8 cellular contexts compared by ENCODE assay signal in genomic region chr1:225998560-225999226, GRCh38. TPM values are rescaled to one million over a fixed set of nuclear protein-coding genes. Genes with fewer than 3 reads are reported as not detected.
A peak's percentile ranks its signal among the peaks of the same experiment; 100 is the strongest.
DNase-seq lines count a peak whose midpoint lies in the region; ATAC-seq, FAIRE-seq and TF ChIP-seq lines count a peak whose summit lies in the region.

No MANE protein-coding gene starts in this region.

- peak overlapping the region; percentile 93 for H3K4me3 ChIP-seq in HUES48 (ENCODE audit: low read depth, low read length)
- peak overlapping the region; percentile 94 for H3K4me3 ChIP-seq in astrocyte of the cerebellum (ENCODE audit: low read depth, low read length)
- H3K4me3 ChIP-seq in keratinocyte (ENCODE audit: control insufficient read depth in 2 of 3, extremely low read depth in 1 of 3, insufficient read depth in 2 of 3, low read depth in 1 of 3, low read length in 3 of 3), result peak overlapping the region; percentile 85 to 98 (median 94)

- H3K4me1 ChIP-seq in HUES48 (ENCODE audit: control insufficient read depth, insufficient read depth, low read length), result peaks cover 31% of the 10 kb centered on the region
- H3K4me1 ChIP-seq in keratinocyte (ENCODE audit: control insufficient read depth, extremely low read depth, insufficient read depth, low read length), result peaks cover 27% of the 10 kb centered on the region

- H3K27me3 ChIP-seq in HUES48 (ENCODE audit: control insufficient read depth, insufficient read depth, low read length) (no peaks in the 10 kb centered on the region), keratinocyte (ENCODE audit: control insufficient read depth, extremely low read depth, insufficient read depth, low read length) (no peaks in the 10 kb centered on the region)

- H3K36me3 ChIP-seq in HUES48 (ENCODE audit: control insufficient read depth, insufficient read depth, low read length) (peaks cover 27% of the 10 kb centered on the region), keratinocyte (ENCODE audit: control insufficient read depth in 2 of 2, extremely low read depth in 1 of 2, insufficient read depth in 2 of 2, low read length in 2 of 2) (peaks cover 2 to 17% of the 10 kb centered on the region in 2 experiments)

- TF ChIP-seq CTCF in astrocyte of the cerebellum (IDR thresholded peaks at IDR 0.05; ENCODE audit: low read depth, low read length, missing control alignments), result no peak
- no peak for TF ChIP-seq CTCF in keratinocyte (optimal IDR thresholded peaks at IDR 0.05 in 1 of 3, IDR thresholded peaks at IDR 0.05 in 1 of 3, conservative IDR thresholded peaks at IDR 0.05 in 1 of 3; ENCODE audit: extremely low read depth in 1 of 3, insufficient read depth in 2 of 3, low read length in 3 of 3)

- CTCF ChIA-PET in activated CD8-positive, alpha-beta memory T cell treated with anti-CD3 and anti-CD28 coated beads, Interleukin-2, amount 10 ng/mL, durations not matched to agents 7 days and 5 days (lab: Charles Lee), result interaction anchor here (1.0 to 3.6 kb wide), 5 partner anchors 10 to 127 kb away, joined by 3 to 21 read pairs (median 10); partner anchors contain the start of gene H3-3A

- H3K9me3 Mint-ChIP-seq in activated CD8-positive, alpha-beta memory T cell treated with anti-CD3 and anti-CD28 coated beads, Interleukin-2, amount 10 ng/mL, durations not matched to agents 7 days and 5 days (ENCODE audit: low read depth), result no peaks in the 10 kb centered on the region
- peaks cover 4 to 8% of the 10 kb centered on the region in 2 donors for H3K9me3 Mint-ChIP-seq in stimulated activated naive CD8-positive, alpha-beta T cell treated with anti-CD3 and anti-CD28 coated beads, Interleukin-15, amount 100 ng/mL, for 72 hours

- H2AFZ ChIP-seq in keratinocyte (ENCODE audit: control insufficient read depth, low read length), result peak overlapping the region; percentile 96

- peaks cover 3% of the 10 kb centered on the region for H3K9me1 ChIP-seq in keratinocyte (ENCODE audit: control insufficient read depth, extremely low read depth, insufficient read depth, low read length)

- peaks cover 27% of the 10 kb centered on the region for H3K36me3 Mint-ChIP-seq in activated CD8-positive, alpha-beta memory T cell treated with anti-CD3 and anti-CD28 coated beads, Interleukin-2, amount 10 ng/mL, durations not matched to agents 7 days and 5 days

- peak overlapping the region; percentile 100 for H3K27ac Mint-ChIP-seq in activated CD8-positive, alpha-beta memory T cell treated with anti-CD3 and anti-CD28 coated beads, Interleukin-2, amount 10 ng/mL, durations not matched to agents 7 days and 5 days
- H3K27ac Mint-ChIP-seq in stimulated activated naive CD8-positive, alpha-beta T cell treated with anti-CD3 and anti-CD28 coated beads, Interleukin-15, amount 100 ng/mL, for 72 hours, result peak overlapping the region; percentile 100

- FAIRE-seq in keratinocyte (lab: Jason Lieb, UNC), result no peak

- in situ Hi-C loops in astrocyte of the cerebellum (cut with HindIII; ENCODE audit: low sequenced_read_pairs) (loop anchor here (25.0 kb wide), 1 partner anchor 536 kb away; no protein-coding TSS in a partner anchor), KBM-7 (cut with MboI; ENCODE audit: low pct_unique_long_range_greater_than_20kb, low sequenced_read_pairs) (no loop called here)

- peak overlapping the region; percentile 74 for H3K27ac ChIP-seq in HUES48 (ENCODE audit: low read depth, low read length)
- peak overlapping the region; percentile 98 for H3K27ac ChIP-seq in keratinocyte (ENCODE audit: control insufficient read depth, insufficient read depth, low read length)

- no peaks in the 10 kb centered on the region for H3K27me3 Mint-ChIP-seq in activated CD8-positive, alpha-beta memory T cell treated with anti-CD3 and anti-CD28 coated beads, Interleukin-2, amount 10 ng/mL, durations not matched to agents 7 days and 5 days
- H3K27me3 Mint-ChIP-seq in stimulated activated naive CD8-positive, alpha-beta T cell treated with anti-CD3 and anti-CD28 coated beads, Interleukin-15, amount 100 ng/mL, for 72 hours, result no peaks in the 10 kb centered on the region

- no peak for DNase-seq in activated CD8-positive, alpha-beta memory T cell treated with anti-CD3 and anti-CD28 coated beads, Interleukin-2, amount 10 ng/mL, durations not matched to agents 7 days and 5 days
- DNase-seq in activated CD8-positive, alpha-beta memory T cell treated with anti-CD3 and anti-CD28 coated beads for 24 hours, result no peak
- no peak for DNase-seq in astrocyte of the cerebellum (ENCODE audit: low read depth)
- DNase-seq in keratinocyte (ENCODE audit: low read depth, low spot score), result no peak
- DNase-seq in stimulated activated naive CD8-positive, alpha-beta T cell treated with anti-CD3 and anti-CD28 coated beads, Interleukin-15, amount 100 ng/mL, for 72 hours, result no peak
- DNase-seq in stimulated activated naive CD4-positive, alpha-beta T cell treated with Interleukin-2 at 50 U/mL for 16 hours (lab: John Stamatoyannopoulos, UW), result no peak
- DNase-seq in KBM-7, result no peak

- H4K20me1 ChIP-seq in keratinocyte (ENCODE audit: control insufficient read depth, extremely low read depth, insufficient read depth, low read length), result no peaks in the 10 kb centered on the region

- H3K9me3 ChIP-seq in HUES48 (ENCODE audit: control insufficient read depth, insufficient read depth, low read length), result no peaks in the 10 kb centered on the region
- H3K9me3 ChIP-seq in keratinocyte (ENCODE audit: control insufficient read depth, low read depth, low read length), result no peaks in the 10 kb centered on the region

- dilution Hi-C loops in keratinocyte (cut with MboI; ENCODE audit: extremely low pct_ligation_motif_present, low sequenced_read_pairs), result loop anchor here (25.0 kb wide), 1 partner anchor 536 kb away; no protein-coding TSS in a partner anchor

- ATAC-seq in activated CD8-positive, alpha-beta memory T cell treated with anti-CD3 and anti-CD28 coated beads, Interleukin-2, amount 10 ng/mL, durations not matched to agents 7 days and 5 days, result peak; percentile 13
- peak; percentile 10 for ATAC-seq in stimulated activated naive CD8-positive, alpha-beta T cell treated with anti-CD3 and anti-CD28 coated beads, Interleukin-15, amount 100 ng/mL, for 72 hours

- peak overlapping the region; percentile 80 for H3K9ac ChIP-seq in HUES48 (ENCODE audit: low read depth, low read length)
- H3K9ac ChIP-seq in keratinocyte (ENCODE audit: control insufficient read depth, extremely low read depth, insufficient read depth, low read length), result peak overlapping the region; percentile 100

- peaks cover 55% of the 10 kb centered on the region for H3K79me2 ChIP-seq in keratinocyte (ENCODE audit: control insufficient read depth, insufficient read depth, low read length)

- H3K4me3 Mint-ChIP-seq in activated CD8-positive, alpha-beta memory T cell treated with anti-CD3 and anti-CD28 coated beads, Interleukin-2, amount 10 ng/mL, durations not matched to agents 7 days and 5 days, result peak overlapping the region; percentile 98
- peak overlapping the region; percentile 99 to 100 for H3K4me3 Mint-ChIP-seq in stimulated activated naive CD8-positive, alpha-beta T cell treated with anti-CD3 and anti-CD28 coated beads, Interleukin-15, amount 100 ng/mL, for 72 hours

- peak overlapping the region; percentile 96 for H3K4me2 ChIP-seq in keratinocyte (ENCODE audit: control insufficient read depth, extremely low read depth, insufficient read depth, low read depth, low read length)

- peaks cover 64% of the 10 kb centered on the region for H3K4me1 Mint-ChIP-seq in activated CD8-positive, alpha-beta memory T cell treated with anti-CD3 and anti-CD28 coated beads, Interleukin-2, amount 10 ng/mL, durations not matched to agents 7 days and 5 days
- H3K4me1 Mint-ChIP-seq in stimulated activated naive CD8-positive, alpha-beta T cell treated with anti-CD3 and anti-CD28 coated beads, Interleukin-15, amount 100 ng/mL, for 72 hours, result peaks cover 85% of the 10 kb centered on the region

RNA-seq across cellular contexts. Expression of gene SDE2, which starts 0.5 kb away (rescaled TPM):
- total RNA-seq in activated CD8-positive, alpha-beta memory T cell treated with anti-CD3 and anti-CD28 coated beads, Interleukin-2, amount 10 ng/mL, durations not matched to agents 7 days and 5 days, result 10 to 100 TPM; 16.6 to 20.9 TPM
- 11.3 to 15.9 TPM (median 13.4 TPM) in 3 replicates for polyA plus RNA-seq in keratinocyte
- 13.9 TPM for polyA plus RNA-seq in keratinocyte (2011; ENCODE audit: low read depth)
- 8.1 and 10.3 TPM in 2 replicates for polyA plus RNA-seq in keratinocyte (2011; cell fraction: cytosol; rRNA removed)
- 14.3 and 19.8 TPM in 2 replicates for polyA plus RNA-seq in keratinocyte (2011; cell fraction: nucleus; rRNA removed)
- polyA plus RNA-seq in keratinocyte (2012; ENCODE audit: low replicate concordance), result 8.5 and 10.0 TPM in 2 replicates
- 3.0 to 11.2 TPM (median 7.4 TPM) in 3 replicates for polyA minus RNA-seq in keratinocyte
- 9.6 TPM for polyA minus RNA-seq in keratinocyte (2011; cell fraction: cytosol; rRNA and poly(A)+ RNA removed)
- 8.2 and 13.8 TPM in 2 replicates for polyA minus RNA-seq in keratinocyte (2011; cell fraction: nucleus; rRNA and poly(A)+ RNA removed)

RNA-seq across cellular contexts. Expression of gene LEFTY2, which starts 57.7 kb away (rescaled TPM):
- total RNA-seq in activated CD8-positive, alpha-beta memory T cell treated with anti-CD3 and anti-CD28 coated beads, Interleukin-2, amount 10 ng/mL, durations not matched to agents 7 days and 5 days, result not detected
- polyA plus RNA-seq in keratinocyte, result not detected in 3 replicates
- polyA plus RNA-seq in keratinocyte (2011; ENCODE audit: low read depth), result not detected
- polyA plus RNA-seq in keratinocyte (2011; cell fraction: cytosol; rRNA removed), result not detected in 2 replicates
- not detected in 2 replicates for polyA plus RNA-seq in keratinocyte (2011; cell fraction: nucleus; rRNA removed)
- not detected in 2 replicates for polyA plus RNA-seq in keratinocyte (2012; ENCODE audit: low replicate concordance)
- polyA minus RNA-seq in keratinocyte, result not detected in 3 replicates
- polyA minus RNA-seq in keratinocyte (2011; cell fraction: cytosol; rRNA and poly(A)+ RNA removed), result not detected
- polyA minus RNA-seq in keratinocyte (2011; cell fraction: nucleus; rRNA and poly(A)+ RNA removed), result not detected in 2 replicates
